ENCODE assay signal across 8 cellular contexts in genomic region chr4:153151535-153152452, GRCh38. TPM values are rescaled to one million over a fixed set of nuclear protein-coding genes. Genes with fewer than 3 reads are reported as not detected.
DNase-seq lines count a peak whose midpoint lies in the region; ATAC-seq, FAIRE-seq and TF ChIP-seq lines count a peak whose summit lies in the region.

No MANE protein-coding gene starts in this region.

- 19 to 22% methylated on average over 17 to 18 of the region's 31 CpGs for WGBS in mesodermal cell (ENCODE audit: insufficient coverage in 2 of 2), 2 experiments

- H3F3A ChIP-seq in Loucy (ENCODE audit: low read depth), result no peaks in the 10 kb centered on the region

- FAIRE-seq in RCC 7860 (lab: Jason Lieb, UNC), result no peak

- H3K4me3 ChIP-seq in Loucy (ENCODE audit: low read length, poor library complexity, severe bottlenecking) (peak overlapping the region; percentile 73), dorsolateral prefrontal cortex (peak overlapping the region; percentile 52 to 85 (median 71)), mesodermal cell (ENCODE audit: extremely low read depth, insufficient read depth, low read length, poor library complexity, severe bottlenecking) (peak overlapping the region; percentile 53), osteoblast (ENCODE audit: insufficient read depth, low read length) (no peak overlapping the region)

- H3K27me3 ChIP-seq in Loucy (ENCODE audit: insufficient read depth, low read length, poor library complexity, severe bottlenecking) (no peaks in the 10 kb centered on the region), dorsolateral prefrontal cortex (no peaks in the 10 kb centered on the region), osteoblast (ENCODE audit: insufficient read depth, low read length) (peaks cover 78% of the 10 kb centered on the region)

- H4K20me1 ChIP-seq in Loucy (ENCODE audit: insufficient read depth, low read length, poor library complexity, severe bottlenecking) (no peaks in the 10 kb centered on the region), osteoblast (ENCODE audit: insufficient read depth, low read length) (no peaks in the 10 kb centered on the region)

- in situ Hi-C loops in GM13976 (cut with MboI; ENCODE audit: low sequenced_read_pairs, unreplicated experiment), result loop anchor here (10.0 kb wide), 1 partner anchor 493 kb away; no protein-coding TSS in a partner anchor

- H3K9ac ChIP-seq in Loucy (ENCODE audit: low read depth, low read length, poor library complexity, severe bottlenecking), result no peak overlapping the region

- H3K79me2 ChIP-seq in Loucy (ENCODE audit: insufficient read depth, low read length) (peaks cover 21% of the 10 kb centered on the region), osteoblast (ENCODE audit: insufficient read depth, low read length) (no peaks in the 10 kb centered on the region)

- intact Hi-C loops in dorsolateral prefrontal cortex (cut with DNase I), result loop anchor here in 1 of 2 donors (2.0 to 5.0 kb wide), 2 partner anchors 56 to 71 kb away; no protein-coding TSS in a partner anchor

- no peak for TF ChIP-seq CTCF in GM13976 (IDR thresholded peaks at IDR 0.05; ENCODE audit: borderline replicate concordance, control extremely low read depth, extremely low read depth, insufficient read depth, missing control alignments)
- no peak for TF ChIP-seq CTCF in Loucy (conservative IDR thresholded peaks at IDR 0.05; ENCODE audit: low read length)
- TF ChIP-seq CTCF in dorsolateral prefrontal cortex (IDR thresholded peaks at IDR 0.05 in 54 of 56, conservative IDR thresholded peaks at IDR 0.05 in 2 of 56; ENCODE audit: low read depth in 1 of 56, partially characterized antibody in 56 of 56), result no peak
- no peak for TF ChIP-seq CTCF in osteoblast (IDR thresholded peaks at IDR 0.05; ENCODE audit: extremely low read depth, low read depth, low read length)

- H3K4me1 ChIP-seq in Loucy (ENCODE audit: insufficient read depth, low read length, poor library complexity, severe bottlenecking) (peaks cover 39% of the 10 kb centered on the region), mesodermal cell (ENCODE audit: control insufficient read depth, insufficient read depth, low read length, poor library complexity, severe bottlenecking) (peaks cover 4% of the 10 kb centered on the region), osteoblast (ENCODE audit: insufficient read depth, low read length) (peaks cover 15% of the 10 kb centered on the region)

- H3K9me3 ChIP-seq in Loucy (ENCODE audit: insufficient read depth, low read depth, low read length), result no peaks in the 10 kb centered on the region
- no peaks in the 10 kb centered on the region for H3K9me3 ChIP-seq in mesodermal cell (ENCODE audit: control insufficient read depth, low read length)
- no peaks in the 10 kb centered on the region for H3K9me3 ChIP-seq in osteoblast (ENCODE audit: low read depth, low read length)

- no peak overlapping the region for H2AFZ ChIP-seq in Loucy (ENCODE audit: low read length)
- H2AFZ ChIP-seq in osteoblast (ENCODE audit: low read length), result no peak overlapping the region

- H3K9me2 ChIP-seq in Loucy (replicated peaks; ENCODE audit: low read depth, low read length), result no peaks in the 10 kb centered on the region

- H3K4me2 ChIP-seq in Loucy (ENCODE audit: low read depth, low read length, poor library complexity, severe bottlenecking), result peak overlapping the region; percentile 77
- no peak overlapping the region for H3K4me2 ChIP-seq in osteoblast (ENCODE audit: insufficient read depth, low read length)

- H3K36me3 ChIP-seq in Loucy (ENCODE audit: insufficient read depth, low read length) (no peaks in the 10 kb centered on the region), mesodermal cell (ENCODE audit: control insufficient read depth, insufficient read depth, low read length) (no peaks in the 10 kb centered on the region), osteoblast (ENCODE audit: insufficient read depth, low read length) (no peaks in the 10 kb centered on the region)

- peak overlapping the region in 54 of 59 donors; percentile 44 to 95 (median 88) for H3K27ac ChIP-seq in dorsolateral prefrontal cortex
- no peak overlapping the region for H3K27ac ChIP-seq in mesodermal cell (ENCODE audit: low read depth, low read length, severe bottlenecking)
- no peak overlapping the region for H3K27ac ChIP-seq in osteoblast (ENCODE audit: low read depth, low read length)

- DNase-seq in GM13976 (ENCODE audit: low spot score) (peak; percentile 66), RCC 7860 (ENCODE audit: low spot score) (peak; percentile 29), dorsolateral prefrontal cortex (peak; percentile 50 to 86 (median 81)), superior temporal gyrus (ENCODE audit: extremely low spot score) (peak; percentile 75), osteoblast (ENCODE audit: insufficient read length, low spot score, missing footprints) (no peak)

- no peak for ATAC-seq in GM21528 (IDR thresholded peaks at IDR 0.05; ENCODE audit: low FRiP score, unreplicated experiment)

RNA-seq across cellular contexts. Expression of gene TRIM2, which starts 52.4 kb away (rescaled TPM):
- total RNA-seq in dorsolateral prefrontal cortex (100 to 1,000 TPM; 287 to 703 (median 456) TPM), osteoblast (39.8 and 54.5 TPM in 2 replicates)
- 24.0 TPM for polyA plus RNA-seq in mesodermal cell (2013, experiment 1 of 2)
- polyA plus RNA-seq in mesodermal cell (2013, experiment 2 of 2), result 22.8 TPM

Comparison
In these comparisons a context has a peak if more than half of its experiments do, and no peak if none do; other contexts are left out.
1. H3K27ac ChIP-seq: peak in dorsolateral prefrontal cortex (54 of 59); none in mesodermal cell (single experiment) and osteoblast (single experiment).